In genomic region chr1:156805766-156806511, GRCh38 we compare ENCODE assay signal across 7 cellular contexts. TPM values are rescaled to one million over a fixed set of nuclear protein-coding genes. Genes with fewer than 3 reads are reported as not detected.
DNase-seq lines count a peak whose midpoint lies in the region; ATAC-seq and TF ChIP-seq lines count a peak whose summit lies in the region.
"Had no signal": no experiment of that assay in that cellular context is flagged by ENCODE, and none has a peak within 500 bp of the region (broad histone marks: within the 10 kb centered on the region; RNA-seq: fewer than 3 reads in every experiment).

No MANE protein-coding gene starts in this region.

- no peaks in the 10 kb centered on the region for H3K36me3 ChIP-seq in body of pancreas (replicated peaks in 1 of 2; ENCODE audit: insufficient read depth in 1 of 2, low read depth in 2 of 2)

- 92 to 100% methylated on average over 1 to 3 of the region's 3 CpGs for WGBS in body of pancreas, 2 donors

- peak overlapping the region in 1 of 4 donors; percentile 32 for H3K27ac ChIP-seq in body of pancreas

- peaks cover 4% of the 10 kb centered on the region; the same call in 1 of the 2 replicates for H3K27me3 Mint-ChIP-seq in HFFc6 (ENCODE audit: insufficient read depth)
- H3K27me3 Mint-ChIP-seq in osteocyte (ENCODE audit: unreplicated experiment): peaks cover under 1% of the 10 kb centered on the region
- H3K27me3 Mint-ChIP-seq: activated B cell treated with CpG ODN at 0.5 μM for 24 hours had no signal

- intact Hi-C loops in body of pancreas (cut with DNase I): no loop called here

- no peaks in the 10 kb centered on the region for H3K9me3 Mint-ChIP-seq in HFFc6
- H3K9me3 Mint-ChIP-seq in osteocyte (ENCODE audit: unreplicated experiment): no peaks in the 10 kb centered on the region
- H3K9me3 Mint-ChIP-seq: activated B cell treated with CpG ODN at 0.5 μM for 24 hours had no signal

- H3K27ac Mint-ChIP-seq in HFFc6 (no peak overlapping the region), osteocyte (ENCODE audit: unreplicated experiment) (peak overlapping the region; percentile 67)
- H3K27ac Mint-ChIP-seq: activated B cell treated with CpG ODN at 0.5 μM for 24 hours had no signal

- H3K4me3 Mint-ChIP-seq in HFFc6 (no peak overlapping the region), osteocyte (ENCODE audit: unreplicated experiment) (no peak overlapping the region)
- H3K4me3 Mint-ChIP-seq: activated B cell treated with CpG ODN at 0.5 μM for 24 hours had no signal

- H3K36me3 Mint-ChIP-seq in HFFc6 (ENCODE audit: low read depth) (peaks cover 6% of the 10 kb centered on the region; the same call in 1 of the 2 replicates), osteocyte (ENCODE audit: unreplicated experiment) (peaks cover 13% of the 10 kb centered on the region)

- ATAC-seq in body of pancreas: no peak
- ATAC-seq in GM18517 (IDR thresholded peaks at IDR 0.05; ENCODE audit: unreplicated experiment): no peak
- ATAC-seq in GM21367 (IDR thresholded peaks at IDR 0.05; ENCODE audit: unreplicated experiment): no peak
- no peak for ATAC-seq in HG02970 (IDR thresholded peaks at IDR 0.05; ENCODE audit: low FRiP score, unreplicated experiment)

- TF ChIP-seq POLR2A in body of pancreas (IDR thresholded peaks at IDR 0.05): no peak

- H3K4me1 ChIP-seq in body of pancreas: no peaks in the 10 kb centered on the region

- TF ChIP-seq CTCF in HFFc6 (IDR thresholded peaks at IDR 0.05) (no peak), body of pancreas (IDR thresholded peaks at IDR 0.05) (no peak), osteocyte (IDR thresholded peaks at IDR 0.05) (no peak)

- no peaks in the 10 kb centered on the region for H3K9me3 ChIP-seq in body of pancreas

- DNase-seq in HFFc6 (peak; percentile 43), body of pancreas (peak in 3 of 4 donors; percentile 25 to 50 (median 36)), osteocyte (ENCODE audit: extremely low spot score, unreplicated experiment) (no peak)
- DNase-seq: activated B cell treated with CpG ODN at 0.5 μM for 24 hours had no signal

- no peaks in the 10 kb centered on the region for H3K27me3 ChIP-seq in body of pancreas

- H3K4me1 Mint-ChIP-seq in HFFc6 (ENCODE audit: low read depth) (peaks cover 29% of the 10 kb centered on the region), osteocyte (ENCODE audit: unreplicated experiment) (peaks cover 21% of the 10 kb centered on the region)

- no peak overlapping the region for H3K4me3 ChIP-seq in body of pancreas

RNA-seq across cellular contexts. Expression of gene SH2D2A, which starts 10.7 kb away (rescaled TPM):
- total RNA-seq in HFFc6 (2021; fragmentation: NEBNext Ultra II Directional; extraction: Animal tissue kit (Norgen Biotek cat#: 25700)): under 1 TPM in 2 of 6 experiments, not detected in 4; 0.09 to 0.17 TPM
- total RNA-seq in body of pancreas (under 1 TPM in 1 of 2 donors, not detected in 1; 0.99 TPM), osteocyte (not detected in 2 replicates)

RNA-seq across cellular contexts. Expression of gene PRCC, which starts 38.6 kb away (rescaled TPM):
- 10 to 100 TPM; 67.0 to 79.3 (median 71.5) TPM for total RNA-seq in HFFc6 (2021; fragmentation: NEBNext Ultra II Directional; extraction: Animal tissue kit (Norgen Biotek cat#: 25700))
- total RNA-seq in body of pancreas (10 to 100 TPM; 19.2 to 28.3 TPM), osteocyte (71.1 and 85.4 TPM in 2 replicates)

RNA-seq across cellular contexts. Expression of gene INSRR, which starts 53.0 kb away (rescaled TPM):
- total RNA-seq in HFFc6 (2021; fragmentation: NEBNext Ultra II Directional; extraction: Animal tissue kit (Norgen Biotek cat#: 25700)): not detected
- under 1 TPM in 1 of 2 donors, not detected in 1; under 0.01 TPM for total RNA-seq in body of pancreas
- 0.08 and 0.21 TPM in 2 replicates for total RNA-seq in osteocyte
- total RNA-seq: activated B cell treated with CpG ODN at 0.5 μM for 24 hours had no signal

RNA-seq across cellular contexts. Expression of gene HDGF, which starts 54.5 kb away (rescaled TPM):
- total RNA-seq in HFFc6 (2021; fragmentation: NEBNext Ultra II Directional; extraction: Animal tissue kit (Norgen Biotek cat#: 25700)): 100 to 1,000 TPM; 229 to 324 (median 315) TPM
- total RNA-seq in body of pancreas: 100 to 1,000 TPM in 1 of 2 donors, 10 to 100 TPM in 1; 92.4 to 122 TPM
- 213 and 219 TPM in 2 replicates for total RNA-seq in osteocyte

RNA-seq across cellular contexts. Expression of gene NTRK1, which starts 54.7 kb away (rescaled TPM):
- under 1 TPM in 1 of 6 experiments, not detected in 5; 0.10 TPM for total RNA-seq in HFFc6 (2021; fragmentation: NEBNext Ultra II Directional; extraction: Animal tissue kit (Norgen Biotek cat#: 25700))
- total RNA-seq in body of pancreas: under 1 TPM in 1 of 2 donors, not detected in 1; 0.99 TPM
- not detected in 2 replicates for total RNA-seq in osteocyte
